In the genomic region with DNA sequence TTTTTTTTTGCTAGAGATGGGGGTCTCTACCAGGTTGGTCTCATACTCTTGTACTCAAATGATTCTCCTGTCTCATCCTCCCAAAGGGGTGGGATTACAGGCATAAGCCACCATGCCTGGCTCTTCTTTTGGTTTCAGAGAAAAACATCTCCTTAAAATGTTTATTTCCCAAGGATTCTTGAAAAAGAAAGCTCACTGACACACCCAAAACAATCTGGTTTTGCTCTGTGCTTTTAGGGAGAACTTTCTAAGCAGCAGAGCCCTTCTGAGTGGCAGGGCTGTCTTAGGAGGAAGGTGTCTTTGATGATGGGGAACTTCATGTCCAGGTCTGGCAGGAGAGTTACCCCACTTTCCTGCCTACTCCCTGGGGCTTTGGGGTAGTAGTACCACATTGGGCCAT, we compare ENCODE assay signal across 21 cellular contexts. TPM values are rescaled to one million over a fixed set of nuclear protein-coding genes. Genes with fewer than 3 reads are reported as not detected.
"Had no signal": no experiment of that assay in that cellular context is flagged by ENCODE, and none has a peak within 500 bp of the region (broad histone marks: within the 10 kb centered on the region; RNA-seq: fewer than 3 reads in every experiment).

No MANE protein-coding gene starts in this region.

- H3K4me1 Mint-ChIP-seq: activated naive CD4-positive, alpha-beta T cell treated with anti-CD3 and anti-CD28 coated beads, Interleukin-2, amount 50 U/mL, for 24 hours; stimulated activated memory B cell treated with anti-CD40 and anti-IgM and Interleukin-4, amounts not matched to agents 10 μg/mL and 1 μg/mL and 100 μg/mL, for 72 hours had no signal

- H3K27ac Mint-ChIP-seq: activated naive CD4-positive, alpha-beta T cell treated with anti-CD3 and anti-CD28 coated beads, Interleukin-2, amount 50 U/mL, for 24 hours; naive thymus-derived CD4-positive, alpha-beta T cell; neural progenitor cell; stimulated activated memory B cell treated with anti-CD40 and anti-IgM and Interleukin-4, amounts not matched to agents 10 μg/mL and 1 μg/mL and 100 μg/mL, for 72 hours; type B pancreatic cell had no signal

- DNase-seq: activated CD4-positive, alpha-beta T cell treated with anti-CD3 and anti-CD28 coated beads, Interleukin-2, amount 50 U/mL, for 4 hours; activated gamma-delta T cell; adrenal gland; cerebellar nuclear complex; effector CD4-positive, alpha-beta T cell; foreskin fibroblast; hypothalamus; islet precursor cell; left colon; naive thymus-derived CD4-positive, alpha-beta T cell; ovary; spleen; stimulated activated CD4-positive, alpha-beta T cell treated with anti-CD3 and anti-CD28 coated beads, Interleukin-4, amount 100 ng/mL, for 4 hours; SW 1271; T-helper 2 cell had no signal

- H3K9me3 Mint-ChIP-seq: activated naive CD4-positive, alpha-beta T cell treated with anti-CD3 and anti-CD28 coated beads, Interleukin-2, amount 50 U/mL, for 24 hours; stimulated activated memory B cell treated with anti-CD40 and anti-IgM and Interleukin-4, amounts not matched to agents 10 μg/mL and 1 μg/mL and 100 μg/mL, for 72 hours had no signal

- H3K4me3 Mint-ChIP-seq: activated naive CD4-positive, alpha-beta T cell treated with anti-CD3 and anti-CD28 coated beads, Interleukin-2, amount 50 U/mL, for 24 hours; naive thymus-derived CD4-positive, alpha-beta T cell; neural progenitor cell; stimulated activated memory B cell treated with anti-CD40 and anti-IgM and Interleukin-4, amounts not matched to agents 10 μg/mL and 1 μg/mL and 100 μg/mL, for 72 hours; type B pancreatic cell had no signal

- H3K27me3 ChIP-seq: ovary had no signal

- H3K36me3 ChIP-seq: adrenal gland, neural progenitor cell, ovary, spleen had no signal

- H3K36me3 Mint-ChIP-seq: activated naive CD4-positive, alpha-beta T cell treated with anti-CD3 and anti-CD28 coated beads, Interleukin-2, amount 50 U/mL, for 24 hours; stimulated activated memory B cell treated with anti-CD40 and anti-IgM and Interleukin-4, amounts not matched to agents 10 μg/mL and 1 μg/mL and 100 μg/mL, for 72 hours; type B pancreatic cell had no signal

- H3K27ac ChIP-seq: neural progenitor cell had no signal

- H3K9me3 ChIP-seq: adrenal gland, ovary, spleen had no signal

- H3K9ac ChIP-seq: neural progenitor cell had no signal

- ATAC-seq: naive thymus-derived CD4-positive, alpha-beta T cell; stimulated activated memory B cell treated with anti-CD40 and anti-IgM and Interleukin-4, amounts not matched to agents 10 μg/mL and 1 μg/mL and 100 μg/mL, for 72 hours had no signal

RNA-seq across cellular contexts. Expression of gene SOD3, which starts 1.3 kb away (rescaled TPM):
- total RNA-seq: bronchial epithelial cell; naive thymus-derived CD4-positive, alpha-beta T cell; pulmonary artery endothelial cell had no signal
- polyA plus RNA-seq: naive thymus-derived CD4-positive, alpha-beta T cell had no signal
